ENCODE assay signal across 1 cellular context in genomic region chr7:143902588-143902899, GRCh38.
TF ChIP-seq lines count a peak whose summit lies in the region.

No MANE protein-coding gene starts in this region.

TF ChIP-seq in HepG2, 621 proteins besides CTCF, POLR2A, EP300 and RAD21:
- 0 out of 2 replicates have a peak, but pooled peaks have one; percentile 10 for TF ChIP-seq MEIS1 (CRISPR knock-in tag; IDR thresholded peaks at IDR 0.05; ENCODE audit: borderline replicate concordance)
- TF ChIP-seq ZBTB33 (CRISPR knock-in tag; IDR thresholded peaks at IDR 0.05), result peak; percentile 26; the same call in 1 of the 2 replicates
- TF ChIP-seq ZBTB38 (CRISPR knock-in tag; IDR thresholded peaks at IDR 0.05), result peak; percentile 77; the same call in 1 of the 2 replicates
